ENCODE assay signal across 1 cellular context in the genomic region with DNA sequence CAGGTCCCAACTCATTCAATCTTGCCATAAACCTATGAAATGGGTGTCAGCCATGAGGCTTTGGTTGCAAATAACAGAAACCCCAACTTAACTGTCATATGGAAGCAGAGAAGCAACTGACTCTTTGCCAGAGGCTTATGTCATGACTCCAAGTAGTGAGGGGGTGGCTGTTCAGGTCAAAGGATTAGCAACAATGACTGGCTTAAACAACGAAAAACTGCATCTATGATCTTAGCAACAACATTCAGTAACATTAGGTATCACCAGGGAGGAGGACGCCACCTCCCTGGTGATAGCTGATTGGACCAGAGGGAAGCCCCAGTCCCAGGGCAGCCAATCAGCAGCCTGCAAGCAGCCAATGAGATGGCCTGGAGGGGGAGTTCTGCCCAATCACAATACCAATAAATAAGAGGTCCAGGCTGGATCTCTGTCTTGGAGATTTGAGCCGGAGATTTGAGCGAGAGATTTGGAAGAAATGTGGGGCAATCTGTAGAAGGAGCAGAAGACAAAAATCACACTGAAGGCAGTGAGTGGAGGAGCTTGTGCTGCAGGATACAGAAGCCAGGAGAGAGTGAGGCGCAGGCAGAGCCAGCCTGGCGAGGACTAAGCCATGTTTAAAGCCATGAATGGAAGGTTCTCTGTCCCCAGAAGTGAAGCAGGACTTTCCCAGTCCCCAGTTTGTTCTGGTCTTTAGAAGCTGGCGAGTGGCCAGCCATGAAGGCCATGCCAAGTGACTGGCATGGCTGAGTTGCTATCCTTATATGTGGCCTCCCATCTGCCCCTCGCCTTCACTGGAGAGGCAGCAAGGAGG.
TF ChIP-seq lines count a peak whose summit lies in the region.

No MANE protein-coding gene starts in this region.

TF ChIP-seq in HepG2, 621 proteins besides CTCF, POLR2A, EP300 and RAD21 (continued from another document):
- TF ChIP-seq, protein P1, sequence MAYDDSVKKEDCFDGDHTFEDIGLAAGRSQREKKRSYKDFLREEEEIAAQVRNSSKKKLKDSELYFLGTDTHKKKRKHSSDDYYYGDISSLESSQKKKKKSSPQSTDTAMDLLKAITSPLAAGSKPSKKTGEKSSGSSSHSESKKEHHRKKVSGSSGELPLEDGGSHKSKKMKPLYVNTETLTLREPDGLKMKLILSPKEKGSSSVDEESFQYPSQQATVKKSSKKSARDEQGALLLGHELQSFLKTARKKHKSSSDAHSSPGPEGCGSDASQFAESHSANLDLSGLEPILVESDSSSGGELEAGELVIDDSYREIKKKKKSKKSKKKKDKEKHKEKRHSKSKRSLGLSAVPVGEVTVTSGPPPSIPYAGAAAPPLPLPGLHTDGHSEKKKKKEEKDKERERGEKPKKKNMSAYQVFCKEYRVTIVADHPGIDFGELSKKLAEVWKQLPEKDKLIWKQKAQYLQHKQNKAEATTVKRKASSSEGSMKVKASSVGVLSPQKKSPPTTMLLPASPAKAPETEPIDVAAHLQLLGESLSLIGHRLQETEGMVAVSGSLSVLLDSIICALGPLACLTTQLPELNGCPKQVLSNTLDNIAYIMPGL (CRISPR knock-in tag; IDR thresholded peaks at IDR 0.05; ENCODE audit: borderline replicate concordance in 1 of 2, low read depth in 1 of 2) = no peak
- TF ChIP-seq CCDC6 (CRISPR knock-in tag; IDR thresholded peaks at IDR 0.05) = no peak
- TF ChIP-seq, protein P2, sequence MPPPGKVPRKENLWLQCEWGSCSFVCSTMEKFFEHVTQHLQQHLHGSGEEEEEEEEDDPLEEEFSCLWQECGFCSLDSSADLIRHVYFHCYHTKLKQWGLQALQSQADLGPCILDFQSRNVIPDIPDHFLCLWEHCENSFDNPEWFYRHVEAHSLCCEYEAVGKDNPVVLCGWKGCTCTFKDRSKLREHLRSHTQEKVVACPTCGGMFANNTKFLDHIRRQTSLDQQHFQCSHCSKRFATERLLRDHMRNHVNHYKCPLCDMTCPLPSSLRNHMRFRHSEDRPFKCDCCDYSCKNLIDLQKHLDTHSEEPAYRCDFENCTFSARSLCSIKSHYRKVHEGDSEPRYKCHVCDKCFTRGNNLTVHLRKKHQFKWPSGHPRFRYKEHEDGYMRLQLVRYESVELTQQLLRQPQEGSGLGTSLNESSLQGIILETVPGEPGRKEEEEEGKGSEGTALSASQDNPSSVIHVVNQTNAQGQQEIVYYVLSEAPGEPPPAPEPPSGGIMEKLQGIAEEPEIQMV (CRISPR knock-in tag; IDR thresholded peaks at IDR 0.05; ENCODE audit: low read depth) = no peak
- TF ChIP-seq, protein P3, sequence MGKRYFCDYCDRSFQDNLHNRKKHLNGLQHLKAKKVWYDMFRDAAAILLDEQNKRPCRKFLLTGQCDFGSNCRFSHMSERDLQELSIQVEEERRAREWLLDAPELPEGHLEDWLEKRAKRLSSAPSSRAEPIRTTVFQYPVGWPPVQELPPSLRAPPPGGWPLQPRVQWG (CRISPR knock-in tag; IDR thresholded peaks at IDR 0.05; ENCODE audit: borderline replicate concordance, low read depth) = no peak
- TF ChIP-seq, protein P4, sequence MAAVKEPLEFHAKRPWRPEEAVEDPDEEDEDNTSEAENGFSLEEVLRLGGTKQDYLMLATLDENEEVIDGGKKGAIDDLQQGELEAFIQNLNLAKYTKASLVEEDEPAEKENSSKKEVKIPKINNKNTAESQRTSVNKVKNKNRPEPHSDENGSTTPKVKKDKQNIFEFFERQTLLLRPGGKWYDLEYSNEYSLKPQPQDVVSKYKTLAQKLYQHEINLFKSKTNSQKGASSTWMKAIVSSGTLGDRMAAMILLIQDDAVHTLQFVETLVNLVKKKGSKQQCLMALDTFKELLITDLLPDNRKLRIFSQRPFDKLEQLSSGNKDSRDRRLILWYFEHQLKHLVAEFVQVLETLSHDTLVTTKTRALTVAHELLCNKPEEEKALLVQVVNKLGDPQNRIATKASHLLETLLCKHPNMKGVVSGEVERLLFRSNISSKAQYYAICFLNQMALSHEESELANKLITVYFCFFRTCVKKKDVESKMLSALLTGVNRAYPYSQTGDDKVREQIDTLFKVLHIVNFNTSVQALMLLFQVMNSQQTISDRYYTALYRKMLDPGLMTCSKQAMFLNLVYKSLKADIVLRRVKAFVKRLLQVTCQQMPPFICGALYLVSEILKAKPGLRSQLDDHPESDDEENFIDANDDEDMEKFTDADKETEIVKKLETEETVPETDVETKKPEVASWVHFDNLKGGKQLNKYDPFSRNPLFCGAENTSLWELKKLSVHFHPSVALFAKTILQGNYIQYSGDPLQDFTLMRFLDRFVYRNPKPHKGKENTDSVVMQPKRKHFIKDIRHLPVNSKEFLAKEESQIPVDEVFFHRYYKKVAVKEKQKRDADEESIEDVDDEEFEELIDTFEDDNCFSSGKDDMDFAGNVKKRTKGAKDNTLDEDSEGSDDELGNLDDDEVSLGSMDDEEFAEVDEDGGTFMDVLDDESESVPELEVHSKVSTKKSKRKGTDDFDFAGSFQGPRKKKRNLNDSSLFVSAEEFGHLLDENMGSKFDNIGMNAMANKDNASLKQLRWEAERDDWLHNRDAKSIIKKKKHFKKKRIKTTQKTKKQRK (IDR thresholded peaks at IDR 0.05; ENCODE audit: low read length) = no peak
- no peak for TF ChIP-seq ZFX (CRISPR knock-in tag; IDR thresholded peaks at IDR 0.05; ENCODE audit: low read depth)
- no peak for TF ChIP-seq REL (CRISPR knock-in tag; conservative IDR thresholded peaks at IDR 0.05)
